ENCODE assay signal across 12 cellular contexts in genomic region chr2:119252186-119253113, GRCh38. TPM values are rescaled to one million over a fixed set of nuclear protein-coding genes. Genes with fewer than 3 reads are reported as not detected.
DNase-seq lines count a peak whose midpoint lies in the region; ATAC-seq and TF ChIP-seq lines count a peak whose summit lies in the region.
"Had no signal": no experiment of that assay in that cellular context is flagged by ENCODE, and none has a peak within 500 bp of the region (broad histone marks: within the 10 kb centered on the region; RNA-seq: fewer than 3 reads in every experiment).

No MANE protein-coding gene starts in this region.

- no peak overlapping the region for H2AFZ ChIP-seq in GM23248

- H3K4me3 ChIP-seq in GM23248, result 0 out of 2 replicates have a peak overlapping the region, but pooled peaks have one; percentile 12
- no peak overlapping the region for H3K4me3 ChIP-seq in SJSA1
- no peak overlapping the region for H3K4me3 ChIP-seq in esophagus (ENCODE audit: low read depth in 1 of 2, low read length in 2 of 2)

- in situ Hi-C loops in GM23248 (cut with MboI), result no loop called here

- H3K4me1 ChIP-seq in GM23248 (ENCODE audit: insufficient read depth) (peaks cover 61% of the 10 kb centered on the region), SJSA1 (replicated peaks) (peaks cover 67% of the 10 kb centered on the region), esophagus (ENCODE audit: control insufficient read depth in 2 of 2, insufficient read depth in 2 of 2, low read length in 1 of 2) (peaks cover 0 to 20% of the 10 kb centered on the region in 2 donors)

- H3K79me2 ChIP-seq in GM23248 (ENCODE audit: insufficient read depth), result no peaks in the 10 kb centered on the region

- peak overlapping the region; percentile 97 for H3K27ac ChIP-seq in GM23248
- H3K27ac ChIP-seq in SJSA1, result peak overlapping the region; percentile 75
- H3K27ac ChIP-seq in esophagus (ENCODE audit: low read depth in 2 of 2, low read length in 1 of 2), result peak overlapping the region; percentile 78 to 88

- H3K9me3 ChIP-seq in GM23248 (ENCODE audit: low read depth), result no peaks in the 10 kb centered on the region
- no peaks in the 10 kb centered on the region for H3K9me3 ChIP-seq in SJSA1 (replicated peaks)
- no peaks in the 10 kb centered on the region for H3K9me3 ChIP-seq in esophagus (ENCODE audit: control insufficient read depth in 2 of 2, insufficient read depth in 1 of 2, low read depth in 1 of 2, low read length in 1 of 2)

- no peaks in the 10 kb centered on the region for H3K9me2 ChIP-seq in GM23248 (ENCODE audit: insufficient read depth)

- H3K4me2 ChIP-seq in GM23248 (ENCODE audit: unreplicated experiment), result peak overlapping the region; percentile 73

- peak; percentile 98 for DNase-seq in GM23248
- DNase-seq in SJSA1 (ENCODE audit: low read depth in 1 of 2, low spot score in 2 of 2), result peak; percentile 70 to 84
- peak; percentile 63 for DNase-seq in pulmonary artery endothelial cell (ENCODE audit: low read depth, low spot score)
- no peak for DNase-seq in NCI-H748 treated with DMSO at 0.1 percent for 48 hours (lab: John Stamatoyannopoulos, UW)
- DNase-seq in DMS114 treated with DMSO at 0.1 percent for 48 hours (lab: John Stamatoyannopoulos, UW; ENCODE audit: unreplicated experiment), result no peak
- no peak for DNase-seq in GM10266 (ENCODE audit: extremely low spot score)
- DNase-seq: amygdala, NCI-H526, retina had no signal

- WGBS in GM23248 (ENCODE audit: low coverage in 1 of 2, low lambda C conversion rate in 2 of 2, missing lambda C conversion rate in 2 of 2), 2 experiments, result 33 to 36% methylated on average over 12 of the region's 12 CpGs
- 53 to 69% methylated on average over 12 of the region's 12 CpGs for WGBS in esophagus, 2 donors

- TF ChIP-seq CTCF in GM10266 (IDR thresholded peaks at IDR 0.05; ENCODE audit: control insufficient read depth, insufficient read depth, low read depth, missing control alignments), result no peak

- H3K27me3 ChIP-seq in GM23248 (replicated peaks; ENCODE audit: insufficient read depth) (no peaks in the 10 kb centered on the region), SJSA1 (replicated peaks) (no peaks in the 10 kb centered on the region), esophagus (ENCODE audit: control insufficient read depth in 1 of 2, insufficient read depth in 2 of 2, low read length in 2 of 2) (no peaks in the 10 kb centered on the region)

- no peak for ATAC-seq in GM21576 (IDR thresholded peaks at IDR 0.05; ENCODE audit: unreplicated experiment)
- ATAC-seq: WTC11 had no signal

- no peaks in the 10 kb centered on the region for H4K20me1 ChIP-seq in GM23248 (ENCODE audit: insufficient read depth)

- H3K36me3 ChIP-seq in GM23248 (ENCODE audit: low read depth) (no peaks in the 10 kb centered on the region), SJSA1 (peaks cover 68% of the 10 kb centered on the region), esophagus (ENCODE audit: control insufficient read depth in 2 of 2, insufficient read depth in 2 of 2, low read length in 1 of 2) (peaks cover 0 to 15% of the 10 kb centered on the region in 2 donors)

- peak overlapping the region; percentile 67 for H3K9ac ChIP-seq in GM23248

- peaks cover 55% of the 10 kb centered on the region for H3F3A ChIP-seq in GM23248 (ENCODE audit: insufficient read depth)

RNA-seq across cellular contexts. Expression of gene STEAP3, which starts 28.8 kb away (rescaled TPM):
- total RNA-seq in GM23248 (2014; rRNA removed; shearing (Covaris generic)), result 29.5 and 30.5 TPM in 2 replicates
- 31.3 and 33.8 TPM in 2 replicates for polyA plus RNA-seq in GM23248 (2016; fragmentation: Nextera tagmentation; extraction: Ambion mirVana)
- 19.3 and 33.2 TPM in 2 replicates for total RNA-seq in SJSA1 (2014; rRNA removed; shearing (Covaris generic))
- 10 to 100 TPM in 1 of 2 donors, 1 to 10 TPM in 1; 9.6 to 10.5 TPM for polyA plus RNA-seq in esophagus
- total RNA-seq in pulmonary artery endothelial cell, result 12.2 and 23.7 TPM in 2 replicates

Comparison
In these comparisons a context has a peak if more than half of its experiments do, and no peak if none do; other contexts are left out.
1. DNase-seq: peak in GM23248 (single experiment), SJSA1 (2 of 2) and pulmonary artery endothelial cell (single experiment); none in NCI-H748 treated with DMSO at 0.1 percent for 48 hours (single experiment), DMS114 treated with DMSO at 0.1 percent for 48 hours (single experiment) and GM10266 (single experiment).
2. Peak in every context shown above with its lines, with median percentiles within 50 percentile points of each other: H3K27ac ChIP-seq.